Comparison of ENCODE assay signal across 9 cellular contexts in genomic region chr10:127715782-127716378, GRCh38. TPM values are rescaled to one million over a fixed set of nuclear protein-coding genes. Genes with fewer than 3 reads are reported as not detected.
A peak's percentile ranks its signal among the peaks of the same experiment; 100 is the strongest.
DNase-seq lines count a peak whose midpoint lies in the region; ATAC-seq and TF ChIP-seq lines count a peak whose summit lies in the region.
"Had no signal": no experiment of that assay in that cellular context is flagged by ENCODE, and none has a peak within 500 bp of the region (broad histone marks: within the 10 kb centered on the region; RNA-seq: fewer than 3 reads in every experiment).

No MANE protein-coding gene starts in this region.

- H3K27me3 Mint-ChIP-seq in activated naive CD4-positive, alpha-beta T cell treated with anti-CD3 and anti-CD28 coated beads, Interleukin-2, amount 10 ng/mL, durations not matched to agents 7 days and 5 days: no peaks in the 10 kb centered on the region

- no peak for TF ChIP-seq POLR2A in ovary (IDR thresholded peaks at IDR 0.05)

- no peaks in the 10 kb centered on the region for H3K4me1 Mint-ChIP-seq in activated naive CD4-positive, alpha-beta T cell treated with anti-CD3 and anti-CD28 coated beads, Interleukin-2, amount 10 ng/mL, durations not matched to agents 7 days and 5 days

- no peak overlapping the region for H3K27ac ChIP-seq in colonic mucosa
- H3K27ac ChIP-seq in ovary: no peak overlapping the region

- DNase-seq in ELR (ENCODE audit: low read depth): peak; percentile 26
- peak; percentile 29 for DNase-seq in M059J (ENCODE audit: low read depth)
- no peak for DNase-seq in colonic mucosa
- no peak for DNase-seq in ovary
- no peak for DNase-seq in stimulated activated naive CD8-positive, alpha-beta T cell treated with anti-CD3 and anti-CD28 coated beads, Interleukin-15, Interleukin-2, amounts not matched to agents 100 U/mL and 50 U/mL, for 24 hours
- DNase-seq in activated naive CD4-positive, alpha-beta T cell treated with anti-CD3 and anti-CD28 coated beads, Interleukin-2, amount 10 ng/mL, durations not matched to agents 7 days and 5 days: no peak

- no peak for ATAC-seq in stimulated activated naive CD8-positive, alpha-beta T cell treated with anti-CD3 and anti-CD28 coated beads, Interleukin-15, Interleukin-2, amounts not matched to agents 100 U/mL and 50 U/mL, for 24 hours
- ATAC-seq in HG02642 (IDR thresholded peaks at IDR 0.05; ENCODE audit: poor library complexity, unreplicated experiment): no peak
- no peak for ATAC-seq in HG03095 (IDR thresholded peaks at IDR 0.05; ENCODE audit: unreplicated experiment)

- 49 to 67% (median 55%) methylated on average over 3 of the region's 3 CpGs for WGBS in ovary, 3 donors

- H3K4me1 ChIP-seq in colonic mucosa (no peaks in the 10 kb centered on the region), ovary (ENCODE audit: insufficient read depth) (no peaks in the 10 kb centered on the region)

- no peak overlapping the region for H3K27ac Mint-ChIP-seq in activated naive CD4-positive, alpha-beta T cell treated with anti-CD3 and anti-CD28 coated beads, Interleukin-2, amount 10 ng/mL, durations not matched to agents 7 days and 5 days

- H3K4me3 ChIP-seq in colonic mucosa (no peak overlapping the region), ovary (no peak overlapping the region)

- no peaks in the 10 kb centered on the region for H3K36me3 ChIP-seq in colonic mucosa
- H3K36me3 ChIP-seq in ovary: no peaks in the 10 kb centered on the region

- H3K4me3 Mint-ChIP-seq in activated naive CD4-positive, alpha-beta T cell treated with anti-CD3 and anti-CD28 coated beads, Interleukin-2, amount 10 ng/mL, durations not matched to agents 7 days and 5 days: no peak overlapping the region

- intact Hi-C loops in colonic mucosa (cut with DNase I) (loop anchor here (5.0 kb wide), 1 partner anchor 136 kb away; no protein-coding TSS in a partner anchor), ovary (cut with DNase I) (loop anchor here (5.0 to 10.0 kb wide), 3 partner anchors 96 to 141 kb away; no protein-coding TSS in a partner anchor)

- TF ChIP-seq CTCF in colonic mucosa (IDR thresholded peaks at IDR 0.05) (peak; percentile 20), ovary (IDR thresholded peaks at IDR 0.05) (peak; percentile 17 to 45 (median 40))

- H3K9me3 Mint-ChIP-seq in activated naive CD4-positive, alpha-beta T cell treated with anti-CD3 and anti-CD28 coated beads, Interleukin-2, amount 10 ng/mL, durations not matched to agents 7 days and 5 days: no peaks in the 10 kb centered on the region

- no peaks in the 10 kb centered on the region for H3K27me3 ChIP-seq in colonic mucosa
- H3K27me3 ChIP-seq in ovary: no peaks in the 10 kb centered on the region

- no peak for TF ChIP-seq EP300 in ovary (IDR thresholded peaks at IDR 0.05)

- CTCF ChIA-PET in activated naive CD4-positive, alpha-beta T cell treated with anti-CD3 and anti-CD28 coated beads, Interleukin-2, amount 10 ng/mL, durations not matched to agents 7 days and 5 days (lab: Charles Lee): interaction anchor here (0.6 to 3.1 kb wide), 6 partner anchors 9 to 343 kb away, joined by 3 to 28 read pairs (median 4); no protein-coding TSS in a partner anchor

- H3K36me3 Mint-ChIP-seq in activated naive CD4-positive, alpha-beta T cell treated with anti-CD3 and anti-CD28 coated beads, Interleukin-2, amount 10 ng/mL, durations not matched to agents 7 days and 5 days: no peaks in the 10 kb centered on the region

- H3K9me3 ChIP-seq in colonic mucosa (no peaks in the 10 kb centered on the region), ovary (no peaks in the 10 kb centered on the region)

- no peak overlapping the region for H3K9ac ChIP-seq in colonic mucosa (ENCODE audit: low read depth in 2 of 2, low read length in 2 of 2)

RNA-seq across cellular contexts. Expression of gene FOXI2, which starts 21.1 kb away (rescaled TPM):
- total RNA-seq in M059J (2014; rRNA removed; shearing (Covaris generic)): not detected in 2 replicates
- total RNA-seq in colonic mucosa (under 1 TPM in 1 of 2 donors, not detected in 1; 0.08 TPM), ovary (under 1 TPM in 3 of 7 donors, not detected in 4; 0.07 to 0.61 (median 0.24) TPM)
- polyA plus RNA-seq in ovary: under 1 TPM; 0.01 to 0.35 TPM
- total RNA-seq: T-helper 1 cell treated with Interleukin-12 subunit alpha and Interleukin-12 subunit beta and Interleukin-4 antibody, amounts not matched to agents 30 ng/mL and 1 ng/mL, for 36 hours had no signal

Comparison
In these comparisons a context has a peak if more than half of its experiments do, and no peak if none do; other contexts are left out.
1. DNase-seq: peak in ELR (single experiment) and M059J (single experiment); none in colonic mucosa (single experiment), ovary (0 of 5), stimulated activated naive CD8-positive, alpha-beta T cell treated with anti-CD3 and anti-CD28 coated beads, Interleukin-15, Interleukin-2, amounts not matched to agents 100 U/mL and 50 U/mL, for 24 hours (single experiment) and activated naive CD4-positive, alpha-beta T cell treated with anti-CD3 and anti-CD28 coated beads, Interleukin-2, amount 10 ng/mL, durations not matched to agents 7 days and 5 days (single experiment).